24 cellular contexts compared by ENCODE assay signal in the genomic region with DNA sequence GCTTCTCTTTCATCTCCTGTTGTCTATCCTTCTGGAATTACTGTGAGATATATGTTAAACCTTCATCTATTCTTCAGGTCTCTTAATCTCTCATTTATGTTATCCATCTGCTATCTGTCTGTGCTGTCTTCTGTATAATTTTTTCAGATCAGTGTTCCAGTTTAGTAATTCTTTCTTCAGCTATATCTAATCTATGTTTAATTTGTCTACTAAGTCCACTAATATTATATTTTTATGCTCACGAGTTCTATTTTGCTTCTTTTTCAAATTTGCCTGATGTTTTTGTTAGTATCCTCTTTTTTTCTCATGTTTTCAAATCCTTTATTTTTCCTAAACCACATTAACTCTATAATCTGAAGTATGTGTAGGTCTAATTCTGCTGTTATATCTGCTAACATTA. TPM values are rescaled to one million over a fixed set of nuclear protein-coding genes. Genes with fewer than 3 reads are reported as not detected.
A peak's percentile ranks its signal among the peaks of the same experiment; 100 is the strongest.
DNase-seq lines count a peak whose midpoint lies in the region; ATAC-seq, FAIRE-seq and TF ChIP-seq lines count a peak whose summit lies in the region.
"Had no signal": no experiment of that assay in that cellular context is flagged by ENCODE, and none has a peak within 500 bp of the region (broad histone marks: within the 10 kb centered on the region; RNA-seq: fewer than 3 reads in every experiment).

No MANE protein-coding gene starts in this region.

- no peak overlapping the region for H3K27ac Mint-ChIP-seq in CD4-positive, alpha-beta T cell
- H3K27ac Mint-ChIP-seq in MCF 10A (ENCODE audit: low read depth, unreplicated experiment), result no peak overlapping the region
- H3K27ac Mint-ChIP-seq: B cell had no signal

- TF ChIP-seq CTCF in SK-N-SH (IDR thresholded peaks at IDR 0.05), result no peak
- TF ChIP-seq CTCF in CD4-positive, alpha-beta T cell (IDR thresholded peaks at IDR 0.05), result no peak
- TF ChIP-seq CTCF in K562 (IDR thresholded peaks at IDR 0.05 in 2 of 3, conservative IDR thresholded peaks at IDR 0.05 in 1 of 3; ENCODE audit: insufficient read depth in 2 of 3, low read depth in 1 of 3, low read length in 3 of 3), result no peak
- no peak for TF ChIP-seq CTCF in MCF 10A (IDR thresholded peaks at IDR 0.05; ENCODE audit: unreplicated experiment)

- no peak for TF ChIP-seq EP300 in SK-N-SH (IDR thresholded peaks at IDR 0.05; ENCODE audit: borderline replicate concordance in 1 of 2, low read depth in 1 of 2, low read length in 1 of 2)
- TF ChIP-seq EP300 in K562 (IDR thresholded peaks at IDR 0.05; ENCODE audit: low read length), result no peak

- H3K9me2 ChIP-seq in SK-N-SH, result no peaks in the 10 kb centered on the region

- peaks cover 3% of the 10 kb centered on the region for H3F3A ChIP-seq in SK-N-SH (replicated peaks; ENCODE audit: insufficient read depth)

- TF ChIP-seq POLR2A in K562 (conservative IDR thresholded peaks at IDR 0.05), result no peak

- H3K9me3 Mint-ChIP-seq in CD4-positive, alpha-beta T cell, result peaks cover 8% of the 10 kb centered on the region
- H3K9me3 Mint-ChIP-seq in MCF 10A (ENCODE audit: unreplicated experiment), result peaks cover 8% of the 10 kb centered on the region

- no peak for TF ChIP-seq RAD21 in SK-N-SH (IDR thresholded peaks at IDR 0.05; ENCODE audit: low read length)
- TF ChIP-seq RAD21 in K562 (CRISPR knock-in tag; conservative IDR thresholded peaks at IDR 0.05 in 1 of 2, IDR thresholded peaks at IDR 0.05 in 1 of 2), result no peak

- H3K4me3 ChIP-seq in SK-N-SH (ENCODE audit: low read depth in 2 of 2, low read length in 1 of 2) (no peak overlapping the region), K562 (no peak overlapping the region)
- H3K4me3 ChIP-seq: BLaER1, GM23248 had no signal

- FAIRE-seq in TTC549 (lab: Jason Lieb, UNC) (peak; percentile 54), K562 (lab: Jason Lieb, UNC) (no peak)
- FAIRE-seq: A204.1, G401.6, GM12892, H1 had no signal

- H3K9ac ChIP-seq in SK-N-SH (no peak overlapping the region), K562 (ENCODE audit: insufficient read depth in 1 of 2, low read depth in 2 of 2, low read length in 2 of 2) (no peak overlapping the region)
- H3K9ac ChIP-seq: BLaER1, GM23248 had no signal

- H3K79me2 ChIP-seq in SK-N-SH (ENCODE audit: insufficient read depth) (no peaks in the 10 kb centered on the region), K562 (ENCODE audit: control insufficient read depth, insufficient read depth, low read length) (no peaks in the 10 kb centered on the region)

- peaks cover 43% of the 10 kb centered on the region for H3K4me1 Mint-ChIP-seq in CD4-positive, alpha-beta T cell (ENCODE audit: low read depth)
- H3K4me1 Mint-ChIP-seq in MCF 10A (ENCODE audit: insufficient read depth, unreplicated experiment), result no peaks in the 10 kb centered on the region

- ATAC-seq in SK-N-SH treated with all-trans-retinoic acid at 6 μM for 48 hours (no peak), K562 (no peak)
- ATAC-seq in CD4-positive, alpha-beta T cell (ENCODE audit: poor library complexity), result no peak

- H3K4me1 ChIP-seq in SK-N-SH (ENCODE audit: control insufficient read depth in 1 of 2, insufficient read depth in 2 of 2, low read depth in 1 of 2, low read length in 1 of 2) (peaks cover 0 to 4% of the 10 kb centered on the region in 2 experiments; a peak in 1 of 4 replicates), K562 (replicated peaks in 1 of 2; ENCODE audit: control insufficient read depth in 2 of 2, insufficient read depth in 2 of 2, low read length in 2 of 2) (no peaks in the 10 kb centered on the region)

- H4K20me1 ChIP-seq in SK-N-SH (ENCODE audit: insufficient read depth), result no peaks in the 10 kb centered on the region
- H4K20me1 ChIP-seq in K562 (replicated peaks; ENCODE audit: control insufficient read depth, insufficient read depth, low read length), result no peaks in the 10 kb centered on the region
- H4K20me1 ChIP-seq: BLaER1 had no signal

- DNase-seq in SK-N-SH, result no peak
- DNase-seq in CD4-positive, alpha-beta T cell, result no peak
- DNase-seq in K562 (ENCODE audit: extremely low read depth in 1 of 4, low spot score in 3 of 4), result no peak
- DNase-seq in KBM-7, result no peak
- no peak for DNase-seq in DMS79 treated with DMSO at 0.1 percent for 48 hours (lab: John Stamatoyannopoulos, UW)
- DNase-seq in MCF 10A (ENCODE audit: unreplicated experiment), result no peak
- DNase-seq: Calu3; CD4-positive, CD25-positive, alpha-beta regulatory T cell; COR-L47; DMS53; DND-41; GM23248; H7; HCEC 1CT had no signal

- H2AFZ ChIP-seq in SK-N-SH (ENCODE audit: low read depth), result no peak overlapping the region
- H2AFZ ChIP-seq in K562 (ENCODE audit: low read depth, low read length), result no peak overlapping the region
- H2AFZ ChIP-seq: GM23248 had no signal

- CTCF ChIA-PET in SK-N-SH (lab: Yijun Ruan, JAX), result no interaction called here
- CTCF ChIA-PET in CD4-positive, alpha-beta T cell (lab: Charles Lee), result interaction anchor here (0.6 to 1.1 kb wide), 2 partner anchors 37 to 54 kb away, joined by 3 to 4 read pairs; no protein-coding TSS in a partner anchor
- CTCF ChIA-PET in K562 (lab: Yijun Ruan, JAX; ENCODE audit: low intra/inter-chr PET ratio), result no interaction called here
- CTCF ChIA-PET in MCF 10A (lab: Yijun Ruan, JAX), result interaction anchor here (0.5 to 1.2 kb wide), 5 partner anchors 10 to 134 kb away, joined by 3 to 5 read pairs (median 4); no protein-coding TSS in a partner anchor

- H3K9me1 ChIP-seq in K562 (ENCODE audit: control insufficient read depth, insufficient read depth, low read length), result no peaks in the 10 kb centered on the region

- H3K9me3 ChIP-seq in SK-N-SH (peaks cover 14% of the 10 kb centered on the region), K562 (replicated peaks; ENCODE audit: control insufficient read depth, insufficient read depth, low read depth, low read length) (no peaks in the 10 kb centered on the region)
- H3K9me3 ChIP-seq in CD4-positive, alpha-beta T cell (ENCODE audit: control insufficient read depth, low read length), result peaks cover 8% of the 10 kb centered on the region

- peaks cover 49% of the 10 kb centered on the region in 2 experiments for H3K36me3 ChIP-seq in SK-N-SH (replicated peaks in 1 of 2; ENCODE audit: control insufficient read depth in 1 of 2, insufficient read depth in 2 of 2, low read length in 1 of 2)
- peaks cover 19% of the 10 kb centered on the region; the same call in 1 of the 3 replicates for H3K36me3 ChIP-seq in K562 (ENCODE audit: control insufficient read depth, insufficient read depth, low read length)

- H3K4me3 Mint-ChIP-seq in CD4-positive, alpha-beta T cell, result peak overlapping the region; percentile 1
- H3K4me3 Mint-ChIP-seq in MCF 10A (ENCODE audit: unreplicated experiment), result no peak overlapping the region
- H3K4me3 Mint-ChIP-seq: B cell had no signal

- no peak overlapping the region for H3K4me2 ChIP-seq in SK-N-SH
- H3K4me2 ChIP-seq in K562 (ENCODE audit: insufficient read depth, low read length), result no peak overlapping the region
- H3K4me2 ChIP-seq: BLaER1 had no signal

- H3K27me3 ChIP-seq in SK-N-SH (ENCODE audit: insufficient read depth) (no peaks in the 10 kb centered on the region), K562 (ENCODE audit: control insufficient read depth in 2 of 2, insufficient read depth in 2 of 2, low read length in 2 of 2) (no peaks in the 10 kb centered on the region)
- H3K27me3 ChIP-seq in CD4-positive, alpha-beta T cell (ENCODE audit: control insufficient read depth, insufficient read depth, low read length), result no peaks in the 10 kb centered on the region
- H3K27me3 ChIP-seq: BLaER1 had no signal

- intact Hi-C loops in CD4-positive, alpha-beta T cell (cut with DNase I, micrococcal nuclease), result no loop called here
- intact Hi-C loops in K562 (cut with micrococcal nuclease), result no loop called here
- intact Hi-C loops in MCF 10A (cut with micrococcal nuclease), result no loop called here

- no TSS peak for BruUV-seq in K562 (replicated peaks; lab: Mats Ljungman, UMichigan)
- no TSS peak for BruUV-seq in MCF 10A (replicated peaks; lab: Mats Ljungman, UMichigan)

- WGBS in SK-N-SH (ENCODE audit: low lambda C conversion rate), result 93% methylated on average over 1 of the region's 1 CpG
- 45% methylated on average over 1 of the region's 1 CpG for WGBS in K562 (ENCODE audit: insufficient coverage, low coverage, missing lambda C conversion rate)

- H3K36me3 Mint-ChIP-seq in CD4-positive, alpha-beta T cell (ENCODE audit: low read depth), result peaks cover 49% of the 10 kb centered on the region
- H3K36me3 Mint-ChIP-seq in MCF 10A (ENCODE audit: insufficient read depth, unreplicated experiment), result peaks cover 25% of the 10 kb centered on the region

- POLR2A ChIA-PET in SK-N-SH (lab: Yijun Ruan, JAX) (no interaction called here), K562 (lab: Yijun Ruan, JAX) (interaction anchor here (1.1 kb wide), 1 partner anchor 11 kb away, joined by 3 read pairs; no protein-coding TSS in a partner anchor), MCF 10A (lab: Yijun Ruan, JAX) (interaction anchor here (1.2 kb wide), 1 partner anchor 12 kb away, joined by 4 read pairs; no protein-coding TSS in a partner anchor)
- POLR2A ChIA-PET in CD4-positive, alpha-beta T cell (lab: Charles Lee), result interaction anchor here (0.7 to 1.0 kb wide), 4 partner anchors 20 to 37 kb away, joined by 3 to 4 read pairs (median 3); no protein-coding TSS in a partner anchor

- H3K27ac ChIP-seq in SK-N-SH (ENCODE audit: low read depth in 2 of 2, low read length in 1 of 2) (no peak overlapping the region), K562 (ENCODE audit: extremely low read depth, low read depth, low read length) (no peak overlapping the region)
- no peak overlapping the region for H3K27ac ChIP-seq in CD4-positive, alpha-beta T cell (ENCODE audit: low read depth, low read length)
- H3K27ac ChIP-seq: 22Rv1, BLaER1, C4-2B, GM23248 had no signal

- in situ Hi-C loops in K562 (cut with MboI), result loop anchor here (10.0 kb wide), 1 partner anchor 1800 kb away; no protein-coding TSS in a partner anchor
- in situ Hi-C loops in KBM-7 (cut with MboI; ENCODE audit: low pct_unique_long_range_greater_than_20kb, low sequenced_read_pairs), result no loop called here

- no peaks in the 10 kb centered on the region for H3K27me3 Mint-ChIP-seq in CD4-positive, alpha-beta T cell
- H3K27me3 Mint-ChIP-seq in MCF 10A (ENCODE audit: insufficient read depth, unreplicated experiment), result no peaks in the 10 kb centered on the region
- H3K27me3 Mint-ChIP-seq: B cell; CD4-positive, CD25-positive, alpha-beta regulatory T cell had no signal

RNA-seq across cellular contexts. Expression of a gene that starts 34.6 kb away (rescaled TPM):
- polyA plus RNA-seq in SK-N-SH (2012; rRNA removed), result 27.8 and 33.5 TPM in 2 replicates
- polyA plus RNA-seq in SK-N-SH (2012; cell fraction: cytosol; rRNA removed), result 24.1 and 25.1 TPM in 2 replicates
- polyA plus RNA-seq in SK-N-SH (2012; cell fraction: nucleus; rRNA removed), result 54.0 and 65.5 TPM in 2 replicates
- 100 to 1,000 TPM in 1 of 2 experiments, 10 to 100 TPM in 1; 97.6 to 110 TPM for total RNA-seq in CD4-positive, alpha-beta T cell
- total RNA-seq in K562 (2011; cell fraction: chromatin; rRNA removed; ENCODE audit: low replicate concordance), result 15.4 and 19.3 TPM in 2 replicates
- total RNA-seq in K562 (2011; cell fraction: nucleolus; rRNA removed), result 8.4 and 10.0 TPM in 2 replicates
- total RNA-seq in K562 (2011; cell fraction: nucleoplasm; rRNA removed), result 12.5 and 15.6 TPM in 2 replicates
- total RNA-seq in K562 (2014; rRNA removed), result 13.3 and 16.2 TPM in 2 replicates
- 6.8 and 6.9 TPM in 2 replicates for total RNA-seq in K562 (2014; rRNA removed; fragmentation: Illumina TruSeq; extraction: Trizol)
- 8.5 and 8.6 TPM in 2 replicates for total RNA-seq in K562 (2015; rRNA removed; fragmentation: Illumina TruSeq; extraction: Trizol)
- 9.7 and 11.1 TPM in 2 replicates for total RNA-seq in K562 (2021)
- 9.6 and 11.7 TPM in 2 replicates for polyA plus RNA-seq in K562 (2011; rRNA removed)
- 9.5 and 10.1 TPM in 2 replicates for polyA plus RNA-seq in K562 (2011; cell fraction: cytosol; rRNA removed)
- 15.3 and 20.6 TPM in 2 replicates for polyA plus RNA-seq in K562 (2011; cell fraction: nucleus; rRNA removed)
- 6.1 and 10.3 TPM in 2 replicates for polyA plus RNA-seq in K562 (2012)
- polyA plus RNA-seq in K562 (2014; fragmentation: Illumina TruSeq; extraction: Trizol), result 9.9 and 10.3 TPM in 2 replicates
- under 1 TPM; 0.39 to 0.52 TPM for polyA plus RNA-seq in K562 (2014; fragmentation: Nextera tagmentation; extraction: Ambion mirVana)
- polyA plus RNA-seq in K562 (2014; rRNA removed), result 10.2 and 13.3 TPM in 2 replicates
- polyA minus RNA-seq in K562 (2011; rRNA and poly(A)+ RNA removed), result 5.1 and 8.4 TPM in 2 replicates
- polyA minus RNA-seq in K562 (2011; cell fraction: cytosol; rRNA and poly(A)+ RNA removed), result 5.7 and 8.6 TPM in 2 replicates
- polyA minus RNA-seq in K562 (2011; cell fraction: nucleus; rRNA and poly(A)+ RNA removed), result 3.0 and 5.4 TPM in 2 replicates
- total RNA-seq in MCF 10A (2022), result 1.9 and 5.2 TPM in 2 replicates

RNA-seq across cellular contexts. Expression of a gene that starts 47.5 kb away (rescaled TPM):
- polyA plus RNA-seq in SK-N-SH (2012; rRNA removed) (31.5 and 48.7 TPM in 2 replicates), K562 (2011; rRNA removed) (37.1 and 48.2 TPM in 2 replicates), K562 (2014; fragmentation: Illumina TruSeq; extraction: Trizol) (30.8 and 38.3 TPM in 2 replicates), K562 (2014; fragmentation: Nextera tagmentation; extraction: Ambion mirVana) (10 to 100 TPM; 21.3 to 43.6 TPM), K562 (2014; rRNA removed) (24.1 and 31.5 TPM in 2 replicates)
- 33.9 and 35.2 TPM in 2 replicates for polyA plus RNA-seq in SK-N-SH (2012; cell fraction: cytosol; rRNA removed)
- polyA plus RNA-seq in SK-N-SH (2012; cell fraction: nucleus; rRNA removed), result 57.0 and 108 TPM in 2 replicates
- total RNA-seq in CD4-positive, alpha-beta T cell, result 10 to 100 TPM in 1 of 2 experiments, 1 to 10 TPM in 1; 9.6 to 10.7 TPM
- total RNA-seq in K562 (2011; cell fraction: chromatin; rRNA removed; ENCODE audit: low replicate concordance), result 62.1 and 168 TPM in 2 replicates
- 28.7 and 34.9 TPM in 2 replicates for total RNA-seq in K562 (2011; cell fraction: nucleolus; rRNA removed)
- total RNA-seq in K562 (2011; cell fraction: nucleoplasm; rRNA removed), result 61.0 and 81.9 TPM in 2 replicates
- total RNA-seq in K562 (2014; rRNA removed) (17.9 and 21.3 TPM in 2 replicates), K562 (2014; rRNA removed; fragmentation: Illumina TruSeq; extraction: Trizol) (42.6 and 44.6 TPM in 2 replicates), K562 (2015; rRNA removed; fragmentation: Illumina TruSeq; extraction: Trizol) (34.1 and 34.4 TPM in 2 replicates), K562 (2021) (27.0 and 27.4 TPM in 2 replicates), MCF 10A (2022) (35.1 and 55.1 TPM in 2 replicates)
- 13.3 and 19.3 TPM in 2 replicates for polyA plus RNA-seq in K562 (2011; cell fraction: cytosol; rRNA removed)
- 47.8 and 80.7 TPM in 2 replicates for polyA plus RNA-seq in K562 (2011; cell fraction: nucleus; rRNA removed)
- polyA plus RNA-seq in K562 (2012), result 27.7 and 37.9 TPM in 2 replicates
- 52.9 and 57.7 TPM in 2 replicates for polyA minus RNA-seq in K562 (2011; rRNA and poly(A)+ RNA removed)
- polyA minus RNA-seq in K562 (2011; cell fraction: cytosol; rRNA and poly(A)+ RNA removed), result 14.2 and 14.5 TPM in 2 replicates
- 30.6 and 73.8 TPM in 2 replicates for polyA minus RNA-seq in K562 (2011; cell fraction: nucleus; rRNA and poly(A)+ RNA removed)

Comparison
In these comparisons a context has a peak if more than half of its experiments do, and no peak if none do; other contexts are left out.
1. RNA of a gene that starts 34.6 kb away (total RNA-seq): 97.6 to 110 TPM in CD4-positive, alpha-beta T cell; 6.8 to 19.3 TPM in K562 and 1.9 to 5.2 TPM in MCF 10A; every median in the first group is over 4 times any median in the second.
2. CTCF ChIA-PET loops: an anchor here in CD4-positive, alpha-beta T cell (0.6 to 1.1 kb wide) and MCF 10A (0.5 to 1.2 kb wide); none called in SK-N-SH and K562.